Comparison of ENCODE assay signal across 19 cellular contexts in the genomic region with DNA sequence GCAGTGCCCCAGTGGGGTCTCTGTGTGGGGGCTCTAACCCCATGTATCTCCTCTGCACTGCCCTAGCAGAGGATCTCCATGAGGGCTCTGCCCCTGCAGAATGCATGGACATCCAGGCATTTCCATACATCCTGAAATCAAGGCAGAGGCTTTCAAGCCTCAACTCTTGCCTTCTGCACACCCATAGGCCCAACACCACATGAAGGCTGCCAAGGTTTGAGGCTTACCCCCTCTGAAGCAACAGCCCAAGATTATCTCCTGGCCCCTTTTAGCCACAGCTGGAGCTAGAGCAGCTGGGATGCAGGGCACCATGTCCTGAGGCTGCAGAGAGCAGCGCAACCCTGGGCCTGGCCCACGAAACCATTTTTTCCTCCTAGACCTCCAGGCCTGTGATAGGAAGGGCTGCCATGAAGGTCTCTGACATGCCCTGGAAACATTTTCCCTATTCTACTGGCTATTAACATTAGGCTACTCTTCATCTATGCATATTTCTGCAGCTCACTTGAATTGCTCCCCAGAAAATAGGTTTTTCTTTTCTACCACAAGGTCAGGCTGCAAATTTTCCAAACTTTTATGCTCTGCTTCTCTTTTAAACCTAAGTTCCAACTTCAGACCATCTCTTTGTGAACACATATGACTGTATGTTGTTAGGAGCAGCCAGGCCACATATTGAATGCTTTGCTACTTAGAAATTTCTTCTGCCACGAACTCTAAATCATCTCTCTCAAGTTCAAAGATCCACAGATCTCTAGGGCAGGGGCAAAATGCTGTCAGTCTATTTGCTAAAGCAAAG. TPM values are rescaled to one million over a fixed set of nuclear protein-coding genes. Genes with fewer than 3 reads are reported as not detected.
DNase-seq lines count a peak whose midpoint lies in the region; ATAC-seq, FAIRE-seq and TF ChIP-seq lines count a peak whose summit lies in the region.
"Had no signal": no experiment of that assay in that cellular context is flagged by ENCODE, and none has a peak within 500 bp of the region (broad histone marks: within the 10 kb centered on the region; RNA-seq: fewer than 3 reads in every experiment).

No MANE protein-coding gene starts in this region.

- FAIRE-seq in A549 (lab: Jason Lieb, UNC): no peak
- FAIRE-seq in GM12891 (lab: Jason Lieb, UNC): peak; percentile 23
- FAIRE-seq: D721Med, RCC 7860 had no signal

- TF ChIP-seq CTCF in A549 (IDR thresholded peaks at IDR 0.05): no peak
- no peak for TF ChIP-seq CTCF in liver (IDR thresholded peaks at IDR 0.05; ENCODE audit: low read depth, low read length, missing input control)

- H3K9me3 ChIP-seq in A549 (peaks cover 28% of the 10 kb centered on the region), liver (ENCODE audit: control insufficient read depth in 4 of 4, low read length in 3 of 4) (no peaks in the 10 kb centered on the region)

- H3K27me3 Mint-ChIP-seq in activated T-helper 17 cell treated with anti-CD3 and anti-CD28 coated beads, Interleukin-2, amount 50 U/mL, for 72 hours: no peaks in the 10 kb centered on the region

- 81% methylated on average over 3 of the region's 3 CpGs for WGBS in A549 (ENCODE audit: missing lambda C conversion rate)
- WGBS in liver: 75% methylated on average over 3 of the region's 3 CpGs

- H3K27me3 ChIP-seq in liver (ENCODE audit: control insufficient read depth in 4 of 4, insufficient read depth in 4 of 4, low read length in 3 of 4): no peaks in the 10 kb centered on the region

- peaks cover 24% of the 10 kb centered on the region for H3K4me1 ChIP-seq in A549
- H3K4me1 ChIP-seq in liver (ENCODE audit: control insufficient read depth in 4 of 4, insufficient read depth in 4 of 4, low read length in 3 of 4): peaks cover 0 to 15% (median 5%) of the 10 kb centered on the region in 4 donors

- TF ChIP-seq EP300 in A549 (IDR thresholded peaks at IDR 0.05): 0 out of 5 replicates have a peak, but pooled peaks of 1 of the 2 experiments have one; percentile 10

- no peak overlapping the region for H3K4me2 ChIP-seq in A549

- no peak overlapping the region for H3K27ac Mint-ChIP-seq in activated T-helper 17 cell treated with anti-CD3 and anti-CD28 coated beads, Interleukin-2, amount 50 U/mL, for 72 hours

- H3K36me3 Mint-ChIP-seq in activated T-helper 17 cell treated with anti-CD3 and anti-CD28 coated beads, Interleukin-2, amount 50 U/mL, for 72 hours (ENCODE audit: low read depth): peaks cover 51% of the 10 kb centered on the region

- ATAC-seq in A549 (peak in 1 of 2 experiments; percentile 25; a peak in 3 of 6 replicates), GM18867 (IDR thresholded peaks at IDR 0.05; ENCODE audit: unreplicated experiment) (no peak), HG03354 (IDR thresholded peaks at IDR 0.05; ENCODE audit: poor library complexity, severe bottlenecking, unreplicated experiment) (no peak)
- ATAC-seq in activated T-helper 17 cell treated with anti-CD3 and anti-CD28 coated beads, Interleukin-2, amount 50 U/mL, for 72 hours (replicated peaks): no peak
- ATAC-seq in activated CD4-positive, CD25-positive, alpha-beta regulatory T cell treated with anti-CD3 and anti-CD28 coated beads, Interleukin-2, amount 50 U/mL, for 24 hours: no peak

- DNase-seq in A549 (ENCODE audit: low read depth in 1 of 2, low spot score in 1 of 2) (no peak), GM12891 (ENCODE audit: insufficient read length, low spot score) (no peak), epidermal melanocyte (ENCODE audit: insufficient read length, low spot score) (no peak)
- DNase-seq: C1 segment of cervical spinal cord, DMS79, GM23248, HCEC 1CT, NCI-H1092 treated with DMSO at 0.1 percent for 48 hours, NCI-H146, NCI-H2029 treated with DMSO at 0.1 percent for 48 hours, NCI-H446 treated with DMSO at 0.1 percent for 48 hours, Right ventricle myocardium superior had no signal

- H3K4me3 ChIP-seq in A549: no peak overlapping the region
- no peak overlapping the region for H3K4me3 ChIP-seq in liver (ENCODE audit: low read depth in 1 of 3, low read length in 3 of 3)
- H3K4me3 ChIP-seq: GM23248 had no signal

- CTCF ChIA-PET in A549 (lab: Yijun Ruan, JAX): interaction anchor here (1.0 kb wide), 1 partner anchor 440 kb away, joined by 3 read pairs; no protein-coding TSS in a partner anchor

- TF ChIP-seq RAD21 in A549 (conservative IDR thresholded peaks at IDR 0.05 in 1 of 2, IDR thresholded peaks at IDR 0.05 in 1 of 2): no peak
- TF ChIP-seq RAD21 in liver (IDR thresholded peaks at IDR 0.05): no peak

- peak overlapping the region; percentile 52 for H3K4me3 Mint-ChIP-seq in activated T-helper 17 cell treated with anti-CD3 and anti-CD28 coated beads, Interleukin-2, amount 50 U/mL, for 72 hours

- peaks cover 52% of the 10 kb centered on the region for H3K4me1 Mint-ChIP-seq in activated T-helper 17 cell treated with anti-CD3 and anti-CD28 coated beads, Interleukin-2, amount 50 U/mL, for 72 hours

- no peak overlapping the region for H3K27ac ChIP-seq in A549
- H3K27ac ChIP-seq in liver (ENCODE audit: low read depth in 1 of 2, low read length in 2 of 2): no peak overlapping the region
- H3K27ac ChIP-seq: GM23248 had no signal

- POLR2A ChIA-PET in A549 (lab: Yijun Ruan, JAX): no interaction called here

- no peak overlapping the region for H3K9ac ChIP-seq in liver (ENCODE audit: low read depth in 1 of 2, low read length in 2 of 2)
- H3K9ac ChIP-seq: GM23248 had no signal

- peaks cover 14% of the 10 kb centered on the region for H3K9me3 Mint-ChIP-seq in activated T-helper 17 cell treated with anti-CD3 and anti-CD28 coated beads, Interleukin-2, amount 50 U/mL, for 72 hours

- peaks cover 0 to 2% (median 0%) of the 10 kb centered on the region in 4 donors for H3K36me3 ChIP-seq in liver (ENCODE audit: control insufficient read depth in 4 of 4, insufficient read depth in 3 of 4, low read depth in 1 of 4, low read length in 3 of 4)

- TF ChIP-seq POLR2A in A549 (IDR thresholded peaks at IDR 0.05; ENCODE audit: low read length) (no peak), GM12891 (IDR thresholded peaks at IDR 0.05; ENCODE audit: low read depth, low read length) (peak; percentile 49)

TF ChIP-seq in A549, 52 proteins besides CTCF, POLR2A, EP300 and RAD21:
- no peak for TF ChIP-seq MAZ (IDR thresholded peaks at IDR 0.05; ENCODE audit: borderline replicate concordance, low read depth, low read length)
- TF ChIP-seq ZFP36 (IDR thresholded peaks at IDR 0.05; ENCODE audit: borderline replicate concordance, partially characterized antibody): peak; percentile 98
- TF ChIP-seq ZSCAN20 (CRISPR knock-in tag; IDR thresholded peaks at IDR 0.05): no peak
TF ChIP-seq in A549: peak in this region for 1.

TF ChIP-seq in GM12891, 5 proteins besides CTCF, POLR2A, EP300 and RAD21:
- TF ChIP-seq POLR2AphosphoS5 (IDR thresholded peaks at IDR 0.05; ENCODE audit: low read depth, low read length) (peak; percentile 38; the same call in 1 of the 2 replicates), TAF1 (IDR thresholded peaks at IDR 0.05; ENCODE audit: low read depth, low read length) (no peak), POU2F2 (IDR thresholded peaks at IDR 0.05; ENCODE audit: low read depth, low read length) (no peak), PAX5 (IDR thresholded peaks at IDR 0.05; ENCODE audit: insufficient read depth, low read length, severe bottlenecking) (no peak), SPI1 (IDR thresholded peaks at IDR 0.05; ENCODE audit: low read depth, low read length) (no peak)

TF ChIP-seq in liver, 16 proteins besides CTCF, POLR2A, EP300 and RAD21:
- TF ChIP-seq HNF4G (IDR thresholded peaks at IDR 0.05) (no peak), NR2F2 (IDR thresholded peaks at IDR 0.05) (no peak), ZBTB33 (IDR thresholded peaks at IDR 0.05) (no peak), HNF4A (conservative IDR thresholded peaks at IDR 0.05) (peak; percentile 19 to 23), EGR1 (IDR thresholded peaks at IDR 0.05; ENCODE audit: low read depth in 2 of 2) (no peak), RXRA (IDR thresholded peaks at IDR 0.05) (no peak)

RNA-seq across cellular contexts. Expression of gene NR3C1, which starts 18.4 kb away (rescaled TPM):
- polyA plus RNA-seq in A549 (2011; rRNA removed) (73.0 and 79.5 TPM in 2 replicates), A549 (2017; fragmentation: RNase III; extraction: RNeasy Plus Mini Kit Qiagen cat#74134 plus additional on column Dnase treatment) (46.5 to 48.8 TPM (median 48.2 TPM) in 3 replicates), liver (10 to 100 TPM; 24.5 to 30.7 TPM)
- 14.9 and 18.7 TPM in 2 replicates for polyA plus RNA-seq in A549 (2012; cell fraction: cytosol; rRNA removed)
- 10.0 and 13.8 TPM in 2 replicates for polyA plus RNA-seq in A549 (2012; cell fraction: nucleus; rRNA removed)
- polyA minus RNA-seq in A549 (2011; rRNA and poly(A)+ RNA removed): 82.2 and 84.0 TPM in 2 replicates
- polyA plus RNA-seq in GM12891 (2012; ENCODE audit: low read depth, missing spikeins): 58.2 TPM
- 10 to 100 TPM; 33.2 to 48.3 TPM for total RNA-seq in activated T-helper 17 cell treated with anti-CD3 and anti-CD28 coated beads, Interleukin-2, amount 50 U/mL, for 72 hours
- 10 to 100 TPM; 27.3 to 36.4 TPM for total RNA-seq in liver
